ENCODE assay signal across 19 cellular contexts in the genomic region with DNA sequence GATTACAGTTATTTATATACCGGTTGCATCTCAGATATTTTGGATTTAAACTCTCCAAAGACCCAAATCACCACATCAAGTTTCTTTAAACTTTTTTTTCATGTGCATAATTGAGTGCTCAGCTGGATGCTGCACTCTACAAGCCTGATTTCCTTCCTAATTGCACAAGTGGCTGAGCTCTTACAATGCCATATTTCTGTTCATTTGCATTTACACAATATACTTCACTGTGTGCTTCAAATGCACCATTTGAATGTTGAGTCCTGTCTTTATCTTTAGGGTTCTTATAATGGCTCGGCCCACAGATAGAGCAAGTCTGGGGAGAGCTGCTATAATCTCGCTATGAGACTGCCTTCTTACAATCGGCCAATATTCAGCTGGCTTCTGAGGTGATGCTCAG.
"Had no signal": no experiment of that assay in that cellular context is flagged by ENCODE, and none has a peak within 500 bp of the region (broad histone marks: within the 10 kb centered on the region; RNA-seq: fewer than 3 reads in every experiment).

No MANE protein-coding gene starts in this region.

- DNase-seq: activated B cell treated with CpG ODN at 0.5 μM for 24 hours; activated CD4-positive, alpha-beta T cell treated with anti-CD3 and anti-CD28 coated beads for 1 hour; activated CD4-positive, alpha-beta T cell treated with anti-CD3 and anti-CD28 coated beads, Interleukin-2, amount 10 ng/mL, durations not matched to agents 24 days and 14 days; activated CD4-positive, alpha-beta T cell treated with anti-CD3 and anti-CD28 coated beads, Interleukin-2, amount 50 U/mL, for 48 hours; activated CD8-positive, alpha-beta memory T cell treated with anti-CD3 and anti-CD28 coated beads, Interleukin-2, amount 10 ng/mL, durations not matched to agents 7 days and 5 days; activated effector memory CD4-positive, alpha-beta T cell treated with Interleukin-2 at 50 U/mL for 16 hours; activated naive CD4-positive, alpha-beta T cell; activated T-cell treated with anti-CD3 and anti-CD28 coated beads, Interleukin-2, amount 50 U/mL, for 24 hours; amniotic stem cell; brain microvascular endothelial cell; NCI-H1105 treated with DMSO at 0.1 percent for 48 hours; NCI-H1930; NCI-H69; Peyer's patch; Right ventricle myocardium superior; SJCRH30 had no signal

- ATAC-seq: activated CD8-positive, alpha-beta memory T cell treated with anti-CD3 and anti-CD28 coated beads, Interleukin-2, amount 10 ng/mL, durations not matched to agents 7 days and 5 days had no signal

- H3K4me3 ChIP-seq: ascending aorta, cardiac muscle cell, Peyer's patch, SJCRH30 had no signal

- H3K9me3 ChIP-seq: ascending aorta, Peyer's patch, SJCRH30 had no signal

- H3K27me3 ChIP-seq: ascending aorta, brain microvascular endothelial cell, cardiac muscle cell, Peyer's patch, SJCRH30 had no signal

- H3K4me1 ChIP-seq: ascending aorta, Peyer's patch, SJCRH30 had no signal

- H3K36me3 ChIP-seq: ascending aorta, brain microvascular endothelial cell, cardiac muscle cell, Peyer's patch, SJCRH30 had no signal

- H3K27ac ChIP-seq: ascending aorta, brain microvascular endothelial cell, cardiac muscle cell, Peyer's patch, RWPE1, SJCRH30 had no signal
